Comparison of ENCODE assay signal across 9 cellular contexts in genomic region chr1:161209790-161210409, GRCh38. TPM values are rescaled to one million over a fixed set of nuclear protein-coding genes. Genes with fewer than 3 reads are reported as not detected.
DNase-seq lines count a peak whose midpoint lies in the region; ATAC-seq and TF ChIP-seq lines count a peak whose summit lies in the region.
"Had no signal": no experiment of that assay in that cellular context is flagged by ENCODE, and none has a peak within 500 bp of the region (broad histone marks: within the 10 kb centered on the region; RNA-seq: fewer than 3 reads in every experiment).

No MANE protein-coding gene starts in this region.

- H3K79me2 ChIP-seq in PC-9 (ENCODE audit: low read depth) = 0 out of 2 replicates have a peak, but pooled peaks cover 4% of the 10 kb centered on the region

- H3K4me1 Mint-ChIP-seq in natural killer cell treated with Interleukin-12 subunit alpha and Interleukin-12 subunit beta and Interleukin-15 and Interleukin-18, amount 100 ng/mL, for 72 hours (ENCODE audit: low read depth in 2 of 2) = peaks cover 29 to 36% of the 10 kb centered on the region in 2 donors

- DNase-seq in NCI-H524 (lab: John Stamatoyannopoulos, UW) = peak; percentile 53 to 71
- DNase-seq in NCI-H524 treated with DMSO at 0.1 percent for 48 hours (lab: John Stamatoyannopoulos, UW) = no peak
- DNase-seq in KG1 (lab: John Stamatoyannopoulos, UW) = peak; percentile 49
- DNase-seq in PC-9 = peak; percentile 43 to 79
- peak; percentile 72 for DNase-seq in activated T-cell treated with anti-CD3 and anti-CD28 coated beads, Interleukin-2, amount 50 U/mL, for 1 hour
- DNase-seq in esophagus squamous epithelium (lab: John Stamatoyannopoulos, UW) = no peak
- DNase-seq in natural killer cell treated with Interleukin-12 subunit alpha and Interleukin-12 subunit beta and Interleukin-15 and Interleukin-18, amount 100 ng/mL, for 72 hours (ENCODE audit: low spot score) = peak; percentile 79
- DNase-seq in suprapubic skin (ENCODE audit: low spot score in 2 of 2) = no peak

- intact Hi-C loops in PC-9 (cut with micrococcal nuclease; ENCODE audit: unreplicated experiment) (loop anchor here (5.0 kb wide), 2 partner anchors 172 to 527 kb away; no protein-coding TSS in a partner anchor), esophagus squamous epithelium (cut with DNase I) (no loop called here)

- H3K36me3 ChIP-seq in PC-9 (ENCODE audit: low read depth) = peaks cover 40% of the 10 kb centered on the region
- H3K36me3 ChIP-seq in esophagus squamous epithelium = peaks cover 48 to 100% (median 65%) of the 10 kb centered on the region in 3 donors
- H3K36me3 ChIP-seq in suprapubic skin = peaks cover 99% of the 10 kb centered on the region

- H3F3A ChIP-seq in PC-9 (ENCODE audit: insufficient read depth, low read depth) = peaks cover 10% of the 10 kb centered on the region; the same call in 1 of the 2 replicates

- H3K9me2 ChIP-seq in PC-9 (ENCODE audit: insufficient read depth) = no peaks in the 10 kb centered on the region

- 46 to 55% methylated on average over 8 to 11 of the region's 11 CpGs for WGBS in esophagus squamous epithelium, 2 donors
- WGBS in suprapubic skin = 43% methylated on average over 11 of the region's 11 CpGs

- no peak overlapping the region for H2AFZ ChIP-seq in PC-9

- TF ChIP-seq EP300 in suprapubic skin (IDR thresholded peaks at IDR 0.05) = no peak

- CTCF ChIA-PET in PC-9 (lab: Charles Lee) = no interaction called here

- H3K27ac Mint-ChIP-seq in natural killer cell treated with Interleukin-12 subunit alpha and Interleukin-12 subunit beta and Interleukin-15 and Interleukin-18, amount 100 ng/mL, for 72 hours = peak overlapping the region; percentile 69 to 72

- no peak overlapping the region for H3K4me3 Mint-ChIP-seq in natural killer cell treated with Interleukin-12 subunit alpha and Interleukin-12 subunit beta and Interleukin-15 and Interleukin-18, amount 100 ng/mL, for 72 hours

- no peaks in the 10 kb centered on the region for H3K9me3 Mint-ChIP-seq in natural killer cell treated with Interleukin-12 subunit alpha and Interleukin-12 subunit beta and Interleukin-15 and Interleukin-18, amount 100 ng/mL, for 72 hours

- H3K4me1 ChIP-seq in PC-9 (replicated peaks; ENCODE audit: insufficient read depth) = no peaks in the 10 kb centered on the region
- H3K4me1 ChIP-seq in esophagus squamous epithelium = peaks cover 0 to 56% (median 19%) of the 10 kb centered on the region in 3 donors
- H3K4me1 ChIP-seq in suprapubic skin = peaks cover 15% of the 10 kb centered on the region

- peaks cover 40% of the 10 kb centered on the region for H3K36me3 Mint-ChIP-seq in natural killer cell treated with Interleukin-12 subunit alpha and Interleukin-12 subunit beta and Interleukin-15 and Interleukin-18, amount 100 ng/mL, for 72 hours

- no peaks in the 10 kb centered on the region for H3K27me3 Mint-ChIP-seq in natural killer cell treated with Interleukin-12 subunit alpha and Interleukin-12 subunit beta and Interleukin-15 and Interleukin-18, amount 100 ng/mL, for 72 hours

- TF ChIP-seq POLR2A in esophagus squamous epithelium (IDR thresholded peaks at IDR 0.05) = no peak
- TF ChIP-seq POLR2A in suprapubic skin (IDR thresholded peaks at IDR 0.05) = no peak

- H4K20me1 ChIP-seq in PC-9 (ENCODE audit: insufficient read depth) = no peaks in the 10 kb centered on the region; the same call in 1 of the 2 replicates

- peak; percentile 92 to 93 for ATAC-seq in natural killer cell treated with Interleukin-12 subunit alpha and Interleukin-12 subunit beta and Interleukin-15 and Interleukin-18, amount 100 ng/mL, for 72 hours

- TF ChIP-seq CTCF in PC-9 (conservative IDR thresholded peaks at IDR 0.05) = peak; percentile 94
- peak; percentile 70 to 88 (median 86) for TF ChIP-seq CTCF in esophagus squamous epithelium (IDR thresholded peaks at IDR 0.05)
- TF ChIP-seq CTCF in suprapubic skin (IDR thresholded peaks at IDR 0.05) = peak; percentile 83 to 84

- no peak overlapping the region for H3K4me3 ChIP-seq in PC-9
- H3K4me3 ChIP-seq in esophagus squamous epithelium = no peak overlapping the region
- H3K4me3 ChIP-seq in suprapubic skin = no peak overlapping the region
- H3K4me3 ChIP-seq: BLaER1 had no signal

- H3K4me2 ChIP-seq in PC-9 = no peak overlapping the region
- H3K4me2 ChIP-seq: BLaER1 had no signal

- BruUV-seq in PC-9 (replicated peaks; lab: Mats Ljungman, UMichigan) = no TSS peak

- H3K27me3 ChIP-seq in PC-9 (ENCODE audit: insufficient read depth, low read depth) = no peaks in the 10 kb centered on the region
- H3K27me3 ChIP-seq in esophagus squamous epithelium = no peaks in the 10 kb centered on the region
- H3K27me3 ChIP-seq in suprapubic skin = no peaks in the 10 kb centered on the region
- H3K27me3 ChIP-seq: BLaER1 had no signal

- POLR2A ChIA-PET in PC-9 (lab: Charles Lee; ENCODE audit: unreplicated experiment) = no interaction called here

- H3K27ac ChIP-seq in PC-9 = no peak overlapping the region
- peak overlapping the region in 2 of 4 donors; percentile 83 to 99 for H3K27ac ChIP-seq in esophagus squamous epithelium
- H3K27ac ChIP-seq in suprapubic skin = no peak overlapping the region
- H3K27ac ChIP-seq: BLaER1 had no signal

- H3K9me3 ChIP-seq in PC-9 (ENCODE audit: insufficient read depth, low read depth) (no peaks in the 10 kb centered on the region), esophagus squamous epithelium (no peaks in the 10 kb centered on the region), suprapubic skin (no peaks in the 10 kb centered on the region)
- H3K9me3 ChIP-seq: BLaER1 had no signal

RNA-seq across cellular contexts. Expression of gene FCER1G, which starts 5.2 kb away (rescaled TPM):
- total RNA-seq in PC-9 (2021) = 1.3 TPM in 1 of 2 replicates, not detected in the other
- total RNA-seq in esophagus squamous epithelium = 10 to 100 TPM in 2 of 4 donors, 1 to 10 TPM in 2; 1.6 to 50.4 (median 25.4) TPM
- 100 to 1,000 TPM; 111 to 583 TPM for total RNA-seq in natural killer cell treated with Interleukin-12 subunit alpha and Interleukin-12 subunit beta and Interleukin-15 and Interleukin-18, amount 100 ng/mL, for 72 hours
- total RNA-seq in suprapubic skin = 10 to 100 TPM in 1 of 4 donors, 1 to 10 TPM in 2, not detected in 1; 2.3 to 12.6 (median 4.6) TPM

RNA-seq across cellular contexts. Expression of gene NDUFS2, which starts 7.7 kb away (rescaled TPM):
- total RNA-seq in PC-9 (2021) (99.5 and 107 TPM in 2 replicates), esophagus squamous epithelium (100 to 1,000 TPM in 2 of 4 donors, 10 to 100 TPM in 2; 77.7 to 140 (median 93.7) TPM), suprapubic skin (100 to 1,000 TPM in 3 of 4 donors, 10 to 100 TPM in 1; 99.1 to 132 (median 112) TPM)
- total RNA-seq in natural killer cell treated with Interleukin-12 subunit alpha and Interleukin-12 subunit beta and Interleukin-15 and Interleukin-18, amount 100 ng/mL, for 72 hours = 10 to 100 TPM; 86.2 to 87.8 TPM

RNA-seq across cellular contexts. Expression of gene ADAMTS4, which starts 11.0 kb away (rescaled TPM):
- total RNA-seq in PC-9 (2021) (0.08 TPM in 1 of 2 replicates, not detected in the other), esophagus squamous epithelium (1 to 10 TPM; 1.3 to 2.6 (median 1.8) TPM), suprapubic skin (1 to 10 TPM in 3 of 4 donors, under 1 TPM in 1; 0.93 to 9.9 (median 6.3) TPM)
- under 1 TPM; 0.43 to 0.89 TPM for total RNA-seq in natural killer cell treated with Interleukin-12 subunit alpha and Interleukin-12 subunit beta and Interleukin-15 and Interleukin-18, amount 100 ng/mL, for 72 hours

RNA-seq across cellular contexts. Expression of gene APOA2, which starts 13.5 kb away (rescaled TPM):
- total RNA-seq in PC-9 (2021) (not detected in 2 replicates), esophagus squamous epithelium (not detected), suprapubic skin (10 to 100 TPM in 1 of 4 donors, not detected in 3; 29.6 TPM)
- total RNA-seq in natural killer cell treated with Interleukin-12 subunit alpha and Interleukin-12 subunit beta and Interleukin-15 and Interleukin-18, amount 100 ng/mL, for 72 hours = not detected

RNA-seq across cellular contexts. Expression of gene TOMM40L, which starts 16.0 kb away (rescaled TPM):
- total RNA-seq in PC-9 (2021) (4.3 and 6.7 TPM in 2 replicates), esophagus squamous epithelium (10 to 100 TPM in 2 of 4 donors, 1 to 10 TPM in 2; 7.6 to 23.9 (median 10.2) TPM), suprapubic skin (10 to 100 TPM in 2 of 4 donors, 1 to 10 TPM in 2; 6.7 to 21.0 (median 8.7) TPM)
- total RNA-seq in natural killer cell treated with Interleukin-12 subunit alpha and Interleukin-12 subunit beta and Interleukin-15 and Interleukin-18, amount 100 ng/mL, for 72 hours = 10 to 100 TPM; 25.9 to 27.8 TPM

Comparison
In these comparisons a context has a peak if more than half of its experiments do, and no peak if none do; other contexts are left out.
1. DNase-seq: peak in NCI-H524 (2 of 2), KG1 (single experiment), PC-9 (2 of 2), activated T-cell treated with anti-CD3 and anti-CD28 coated beads, Interleukin-2, amount 50 U/mL, for 1 hour (single experiment) and natural killer cell treated with Interleukin-12 subunit alpha and Interleukin-12 subunit beta and Interleukin-15 and Interleukin-18, amount 100 ng/mL, for 72 hours (single experiment); none in NCI-H524 treated with DMSO at 0.1 percent for 48 hours (single experiment), esophagus squamous epithelium (single experiment) and suprapubic skin (0 of 2).
2. Peak in every context shown above with its lines, with median percentiles within 50 percentile points of each other: CTCF ChIP-seq.